Comparison of ENCODE assay signal across 19 cellular contexts in the genomic region with DNA sequence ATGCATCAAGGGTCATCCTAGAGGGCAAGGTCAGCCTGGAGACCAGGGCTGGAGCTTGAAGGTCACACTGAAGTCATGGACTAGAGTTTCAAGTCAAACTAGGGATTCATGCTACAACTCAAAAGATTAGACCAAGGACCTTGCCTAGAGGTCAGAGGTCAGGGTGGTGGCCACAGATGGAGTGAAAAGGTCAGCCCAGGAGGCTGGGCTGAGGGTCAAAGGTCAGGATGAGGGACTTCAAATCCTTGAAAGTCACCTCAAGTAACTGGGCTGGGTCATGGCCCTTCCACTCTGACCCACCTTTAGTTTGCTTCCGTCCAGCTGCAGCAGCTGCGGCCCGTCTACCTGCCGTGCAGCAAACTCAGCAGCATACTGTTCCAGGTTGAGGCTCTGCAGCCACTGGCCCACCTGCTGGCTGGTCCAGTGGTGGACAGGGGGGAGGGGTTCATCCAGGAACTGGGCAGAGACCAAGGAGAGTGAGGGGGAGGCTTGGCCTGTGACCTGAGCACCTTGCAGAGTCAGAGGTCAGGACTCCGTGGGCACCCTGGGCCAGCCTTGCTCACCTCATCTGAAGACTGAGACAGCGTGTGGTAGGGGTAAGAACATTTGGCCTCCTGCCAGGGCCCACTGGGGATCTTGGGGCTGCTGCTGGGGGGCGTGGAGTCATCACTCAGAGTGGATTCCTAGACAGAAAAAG. TPM values are rescaled to one million over a fixed set of nuclear protein-coding genes. Genes with fewer than 3 reads are reported as not detected.
"Had no signal": no experiment of that assay in that cellular context is flagged by ENCODE, and none has a peak within 500 bp of the region (broad histone marks: within the 10 kb centered on the region; RNA-seq: fewer than 3 reads in every experiment).

No MANE protein-coding gene starts in this region.

- ATAC-seq: effector memory CD8-positive, alpha-beta T cell; naive thymus-derived CD4-positive, alpha-beta T cell had no signal

- H3K27ac ChIP-seq: SK-N-MC, thyroid gland had no signal

- H3K36me3 ChIP-seq: uterus had no signal

- H3K4me3 ChIP-seq: lung, SK-N-MC, thyroid gland, uterus had no signal

- DNase-seq: activated CD4-positive, alpha-beta T cell treated with anti-CD3 and anti-CD28 coated beads, Interleukin-2, amount 10 ng/mL, durations not matched to agents 24 days and 14 days; activated naive CD4-positive, alpha-beta T cell treated with anti-CD3 and anti-CD28 coated beads, Interleukin-2, amount 10 ng/mL, durations not matched to agents 7 days and 5 days; activated T-cell treated with anti-CD3 and anti-CD28 coated beads for 4 hours; effector memory CD8-positive, alpha-beta T cell; erythroblast; naive thymus-derived CD4-positive, alpha-beta T cell; stimulated activated CD4-positive, alpha-beta T cell treated with anti-CD3 and anti-CD28 coated beads, Interleukin-2, amount 100 ng/mL, for 48 hours; stimulated activated CD8-positive, alpha-beta memory T cell treated with anti-CD3 and anti-CD28 coated beads, Interleukin-4, amount 100 ng/mL, for 48 hours; T-helper 1 cell; thyroid gland had no signal

- H3K9me3 ChIP-seq: thyroid gland, uterus had no signal

- H3K9me3 Mint-ChIP-seq: activated CD4-positive, alpha-beta T cell treated with anti-CD3 and anti-CD28 coated beads, Interleukin-2, amount 10 ng/mL, durations not matched to agents 24 days and 14 days; activated naive CD4-positive, alpha-beta T cell treated with anti-CD3 and anti-CD28 coated beads, Interleukin-2, amount 10 ng/mL, durations not matched to agents 7 days and 5 days; activated T-helper 2 cell treated with anti-CD3 and anti-CD28 coated beads, Interferon-gamma antibody, Interleukin-2, Interleukin-4, amounts not matched to agents 10 μg/mL and 5 μg/mL and 100 μg/mL, durations not matched to agents 14 hours and 24 hours and 36 hours; central memory CD8-positive, alpha-beta T cell; effector memory CD8-positive, alpha-beta T cell; stimulated activated naive CD8-positive, alpha-beta T cell treated with anti-CD3 and anti-CD28 coated beads, Interleukin-15, Interleukin-2, amounts not matched to agents 100 ng/mL and 50 ng/mL, for 24 hours had no signal

- H3K27me3 ChIP-seq: thyroid gland, uterus had no signal

- H3K4me3 Mint-ChIP-seq: activated CD4-positive, alpha-beta T cell treated with anti-CD3 and anti-CD28 coated beads, Interleukin-2, amount 10 ng/mL, durations not matched to agents 24 days and 14 days; activated naive CD4-positive, alpha-beta T cell treated with anti-CD3 and anti-CD28 coated beads, Interleukin-2, amount 10 ng/mL, durations not matched to agents 7 days and 5 days; central memory CD8-positive, alpha-beta T cell; effector memory CD8-positive, alpha-beta T cell; naive thymus-derived CD4-positive, alpha-beta T cell; stimulated activated naive CD8-positive, alpha-beta T cell treated with anti-CD3 and anti-CD28 coated beads, Interleukin-15, Interleukin-2, amounts not matched to agents 100 ng/mL and 50 ng/mL, for 24 hours had no signal

- H3K36me3 Mint-ChIP-seq: activated naive CD4-positive, alpha-beta T cell treated with anti-CD3 and anti-CD28 coated beads, Interleukin-2, amount 10 ng/mL, durations not matched to agents 7 days and 5 days had no signal

- H3K27ac Mint-ChIP-seq: activated CD4-positive, alpha-beta T cell treated with anti-CD3 and anti-CD28 coated beads, Interleukin-2, amount 10 ng/mL, durations not matched to agents 24 days and 14 days; activated naive CD4-positive, alpha-beta T cell treated with anti-CD3 and anti-CD28 coated beads, Interleukin-2, amount 10 ng/mL, durations not matched to agents 7 days and 5 days; activated T-helper 2 cell treated with anti-CD3 and anti-CD28 coated beads, Interferon-gamma antibody, Interleukin-2, Interleukin-4, amounts not matched to agents 10 μg/mL and 5 μg/mL and 100 μg/mL, durations not matched to agents 14 hours and 24 hours and 36 hours; effector memory CD8-positive, alpha-beta T cell; naive thymus-derived CD4-positive, alpha-beta T cell; stimulated activated naive CD8-positive, alpha-beta T cell treated with anti-CD3 and anti-CD28 coated beads, Interleukin-15, Interleukin-2, amounts not matched to agents 100 ng/mL and 50 ng/mL, for 24 hours had no signal

RNA-seq across cellular contexts. Expression of a gene that starts 16.2 kb away (rescaled TPM):
- polyA plus RNA-seq: keratinocyte; naive thymus-derived CD4-positive, alpha-beta T cell had no signal

RNA-seq across cellular contexts. Expression of a gene that starts 52.0 kb away (rescaled TPM):
- total RNA-seq: activated CD8-positive, alpha-beta memory T cell treated with anti-CD3 and anti-CD28 coated beads for 36 hours; mononuclear cell had no signal
- polyA plus RNA-seq: keratinocyte; naive thymus-derived CD4-positive, alpha-beta T cell had no signal
